In genomic region chr17:7023576-7024401, GRCh38 we compare ENCODE assay signal across 1 cellular context.
TF ChIP-seq lines count a peak whose summit lies in the region.

No MANE protein-coding gene starts in this region.

TF ChIP-seq in GM12878, 131 proteins besides CTCF, POLR2A, EP300 and RAD21 (continued from another document):
- TF ChIP-seq NRF1 (conservative IDR thresholded peaks at IDR 0.05; ENCODE audit: low read depth, low read length) (peak; percentile 84), ZNF622 (IDR thresholded peaks at IDR 0.05) (no peak), KAT2A (conservative IDR thresholded peaks at IDR 0.05; ENCODE audit: control insufficient read depth, low read depth, low read length) (no peak), IKZF1 (conservative IDR thresholded peaks at IDR 0.05) (peak; percentile 81), SIX5 (IDR thresholded peaks at IDR 0.05; ENCODE audit: low read depth, low read length, severe bottlenecking) (no peak), GATAD2B (conservative IDR thresholded peaks at IDR 0.05; ENCODE audit: low read depth) (no peak), FOXM1 (IDR thresholded peaks at IDR 0.05; ENCODE audit: low read depth, low read length) (no peak), IKZF2 (IDR thresholded peaks at IDR 0.05) (no peak), ZSCAN29 (IDR thresholded peaks at IDR 0.05) (no peak), BRCA1 (IDR thresholded peaks at IDR 0.05; ENCODE audit: low read depth, low read length) (no peak), ATF7 (IDR thresholded peaks at IDR 0.05; ENCODE audit: low read depth) (peak; percentile 77), GABPA (IDR thresholded peaks at IDR 0.05; ENCODE audit: low read depth) (no peak)
- TF ChIP-seq, protein P1, sequence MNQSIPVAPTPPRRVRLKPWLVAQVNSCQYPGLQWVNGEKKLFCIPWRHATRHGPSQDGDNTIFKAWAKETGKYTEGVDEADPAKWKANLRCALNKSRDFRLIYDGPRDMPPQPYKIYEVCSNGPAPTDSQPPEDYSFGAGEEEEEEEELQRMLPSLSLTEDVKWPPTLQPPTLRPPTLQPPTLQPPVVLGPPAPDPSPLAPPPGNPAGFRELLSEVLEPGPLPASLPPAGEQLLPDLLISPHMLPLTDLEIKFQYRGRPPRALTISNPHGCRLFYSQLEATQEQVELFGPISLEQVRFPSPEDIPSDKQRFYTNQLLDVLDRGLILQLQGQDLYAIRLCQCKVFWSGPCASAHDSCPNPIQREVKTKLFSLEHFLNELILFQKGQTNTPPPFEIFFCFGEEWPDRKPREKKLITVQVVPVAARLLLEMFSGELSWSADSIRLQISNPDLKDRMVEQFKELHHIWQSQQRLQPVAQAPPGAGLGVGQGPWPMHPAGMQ (IDR thresholded peaks at IDR 0.05; ENCODE audit: borderline replicate concordance), result no peak
